Comparison of ENCODE assay signal across 8 cellular contexts in genomic region chrX:48677456-48678030, GRCh38. TPM values are rescaled to one million over a fixed set of nuclear protein-coding genes. Genes with fewer than 3 reads are reported as not detected.
A peak's percentile ranks its signal among the peaks of the same experiment; 100 is the strongest.
DNase-seq lines count a peak whose midpoint lies in the region; ATAC-seq and TF ChIP-seq lines count a peak whose summit lies in the region.

No MANE protein-coding gene starts in this region.

- 25 to 43% methylated on average over 2 to 11 of the region's 12 CpGs for WGBS in body of pancreas, 2 donors

- H3K27ac Mint-ChIP-seq in dendritic cell treated with granulocyte-macrophage colony-stimulating factor and Interleukin-4, amounts not matched to agents 40 ng/mL and 50 ng/mL, for 4 days, result peak overlapping the region; percentile 96
- peak overlapping the region; percentile 98 for H3K27ac Mint-ChIP-seq in nephron progenitor cell

- peaks cover 45% of the 10 kb centered on the region for H3K4me1 Mint-ChIP-seq in dendritic cell treated with granulocyte-macrophage colony-stimulating factor and Interleukin-4, amounts not matched to agents 40 ng/mL and 50 ng/mL, for 4 days (ENCODE audit: low read depth)
- H3K4me1 Mint-ChIP-seq in nephron progenitor cell, result peaks cover 32% of the 10 kb centered on the region

- in situ Hi-C loops in GM13977 (cut with MboI; ENCODE audit: low pct_unique_long_range_greater_than_20kb, low sequenced_read_pairs, unreplicated experiment), result no loop called here

- no peaks in the 10 kb centered on the region for H3K36me3 ChIP-seq in body of pancreas (replicated peaks in 1 of 2; ENCODE audit: insufficient read depth in 1 of 2, low read depth in 2 of 2)

- no peaks in the 10 kb centered on the region for H3K9me3 ChIP-seq in body of pancreas

- H3K27me3 ChIP-seq in body of pancreas, result no peaks in the 10 kb centered on the region

- no peak for ATAC-seq in body of pancreas

- H3K4me1 ChIP-seq in body of pancreas, result peaks cover 13% of the 10 kb centered on the region

- TF ChIP-seq CTCF in C4-2B (conservative IDR thresholded peaks at IDR 0.05), result no peak
- no peak for TF ChIP-seq CTCF in nephron progenitor cell (IDR thresholded peaks at IDR 0.05)
- no peak for TF ChIP-seq CTCF in body of pancreas (IDR thresholded peaks at IDR 0.05)
- no peak for TF ChIP-seq CTCF in GM13977 (IDR thresholded peaks at IDR 0.05; ENCODE audit: extremely low read depth, insufficient read depth, missing control alignments)

- no peaks in the 10 kb centered on the region for H3K9me3 Mint-ChIP-seq in dendritic cell treated with granulocyte-macrophage colony-stimulating factor and Interleukin-4, amounts not matched to agents 40 ng/mL and 50 ng/mL, for 4 days
- peaks cover 65% of the 10 kb centered on the region for H3K9me3 Mint-ChIP-seq in nephron progenitor cell

- intact Hi-C loops in dendritic cell treated with granulocyte-macrophage colony-stimulating factor and Interleukin-4, amounts not matched to agents 40 ng/mL and 50 ng/mL, for 4 days (cut with micrococcal nuclease), result no loop called here
- intact Hi-C loops in body of pancreas (cut with DNase I), result no loop called here

- no peak for TF ChIP-seq POLR2A in body of pancreas (IDR thresholded peaks at IDR 0.05)

- H3K27ac ChIP-seq in C4-2B (peak overlapping the region; percentile 88), body of pancreas (no peak overlapping the region)

- H3K27me3 Mint-ChIP-seq in dendritic cell treated with granulocyte-macrophage colony-stimulating factor and Interleukin-4, amounts not matched to agents 40 ng/mL and 50 ng/mL, for 4 days, result no peaks in the 10 kb centered on the region
- peaks cover 15% of the 10 kb centered on the region for H3K27me3 Mint-ChIP-seq in nephron progenitor cell (ENCODE audit: low read depth, poor library complexity)

- peaks cover 10% of the 10 kb centered on the region for H3K36me3 Mint-ChIP-seq in dendritic cell treated with granulocyte-macrophage colony-stimulating factor and Interleukin-4, amounts not matched to agents 40 ng/mL and 50 ng/mL, for 4 days (ENCODE audit: low read depth)
- H3K36me3 Mint-ChIP-seq in nephron progenitor cell (ENCODE audit: low read depth), result no peaks in the 10 kb centered on the region

- peak overlapping the region; percentile 92 for H3K4me3 Mint-ChIP-seq in dendritic cell treated with granulocyte-macrophage colony-stimulating factor and Interleukin-4, amounts not matched to agents 40 ng/mL and 50 ng/mL, for 4 days
- peak overlapping the region; percentile 87 for H3K4me3 Mint-ChIP-seq in nephron progenitor cell

- DNase-seq in Jurkat, Clone E6-1 (ENCODE audit: low read depth, low spot score), result no peak
- DNase-seq in nephron progenitor cell, result peak; percentile 47
- DNase-seq in medulla oblongata (ENCODE audit: extremely low spot score), result no peak
- DNase-seq in D341Med (ENCODE audit: low spot score), result no peak
- no peak for DNase-seq in body of pancreas
- DNase-seq in GM13977 (ENCODE audit: low spot score), result no peak

- peak overlapping the region; percentile 75 for H3K4me3 ChIP-seq in Jurkat, Clone E6-1 (ENCODE audit: low read length)
- H3K4me3 ChIP-seq in body of pancreas, result no peak overlapping the region

RNA-seq across cellular contexts. Expression of gene WAS, which starts 6.1 kb away (rescaled TPM):
- polyA plus RNA-seq in Jurkat, Clone E6-1 (2012; ENCODE audit: insufficient read depth, insufficient read length), result 101 TPM
- total RNA-seq in body of pancreas, result 1 to 10 TPM in 1 of 2 donors, not detected in 1; 1.0 TPM

RNA-seq across cellular contexts. Expression of gene SUV39H1, which starts 19.0 kb away (rescaled TPM):
- polyA plus RNA-seq in Jurkat, Clone E6-1 (2012; ENCODE audit: insufficient read depth, insufficient read length), result 33.7 TPM
- total RNA-seq in body of pancreas, result 1 to 10 TPM; 2.1 to 2.6 TPM
